10 cellular contexts compared by ENCODE assay signal in genomic region chr2:109242654-109243331, GRCh38.
DNase-seq lines count a peak whose midpoint lies in the region; ATAC-seq and TF ChIP-seq lines count a peak whose summit lies in the region.
"Had no signal": no experiment of that assay in that cellular context is flagged by ENCODE, and none has a peak within 500 bp of the region (broad histone marks: within the 10 kb centered on the region; RNA-seq: fewer than 3 reads in every experiment).

No MANE protein-coding gene starts in this region.

- H3K4me1 ChIP-seq in GM23248 (ENCODE audit: insufficient read depth) (peaks cover 58% of the 10 kb centered on the region), ascending aorta (peaks cover 23 to 74% of the 10 kb centered on the region in 2 donors), skeletal muscle tissue (ENCODE audit: control insufficient read depth in 3 of 3, insufficient read depth in 3 of 3, low read length in 3 of 3) (peaks cover 39 to 63% (median 51%) of the 10 kb centered on the region in 3 donors), hepatocyte (ENCODE audit: insufficient read depth) (no peaks in the 10 kb centered on the region)

- TF ChIP-seq CTCF in ascending aorta (IDR thresholded peaks at IDR 0.05) = no peak
- TF ChIP-seq CTCF in hepatocyte (IDR thresholded peaks at IDR 0.05; ENCODE audit: poor library complexity) = no peak

- H3K27me3 ChIP-seq in GM23248 (replicated peaks; ENCODE audit: insufficient read depth) (no peaks in the 10 kb centered on the region), ascending aorta (no peaks in the 10 kb centered on the region), skeletal muscle tissue (ENCODE audit: control insufficient read depth in 3 of 3, insufficient read depth in 3 of 3, low read length in 3 of 3) (no peaks in the 10 kb centered on the region), hepatocyte (no peaks in the 10 kb centered on the region)

- ATAC-seq in left ventricle myocardium superior (peak; percentile 79), HG02981 (IDR thresholded peaks at IDR 0.05; ENCODE audit: unreplicated experiment) (no peak), GM18519 (IDR thresholded peaks at IDR 0.05; ENCODE audit: low FRiP score, unreplicated experiment) (no peak)
- ATAC-seq: GM12878 had no signal

- H3K9me3 ChIP-seq in GM23248 (ENCODE audit: low read depth) (no peaks in the 10 kb centered on the region), ascending aorta (no peaks in the 10 kb centered on the region), skeletal muscle tissue (ENCODE audit: control insufficient read depth in 3 of 3, low read length in 3 of 3) (no peaks in the 10 kb centered on the region), hepatocyte (ENCODE audit: low read depth) (no peaks in the 10 kb centered on the region)

- H2AFZ ChIP-seq in GM23248 = 0 out of 2 replicates have a peak overlapping the region, but pooled peaks have one; percentile 5
- H2AFZ ChIP-seq in hepatocyte = no peak overlapping the region

- in situ Hi-C loops in GM23248 (cut with MboI) = no loop called here

- H3K9ac ChIP-seq in GM23248 (peak overlapping the region; percentile 57), skeletal muscle tissue (ENCODE audit: low read depth in 1 of 3, low read length in 3 of 3) (peak overlapping the region in 2 of 3 donors; percentile 45 to 46)

- intact Hi-C loops in ascending aorta (cut with DNase I) = loop anchor here (2.0 to 5.0 kb wide), 2 partner anchors 70 to 270 kb away; no protein-coding TSS in a partner anchor
- intact Hi-C loops in left ventricle myocardium superior (cut with micrococcal nuclease) = loop anchor here (1.0 kb wide), 1 partner anchor 12 kb away; no protein-coding TSS in a partner anchor

- H3K36me3 ChIP-seq in GM23248 (ENCODE audit: low read depth) (no peaks in the 10 kb centered on the region), ascending aorta (no peaks in the 10 kb centered on the region), skeletal muscle tissue (ENCODE audit: control insufficient read depth in 3 of 3, insufficient read depth in 3 of 3, low read length in 3 of 3) (no peaks in the 10 kb centered on the region), hepatocyte (replicated peaks; ENCODE audit: insufficient read depth, low read depth) (no peaks in the 10 kb centered on the region)

- DNase-seq in GM23248 (peak; percentile 93), ascending aorta (ENCODE audit: low spot score in 2 of 2) (peak in 1 of 2 donors; percentile 88), left ventricle myocardium superior (peak; percentile 51), hepatocyte (ENCODE audit: low spot score) (no peak), NCI-H69 (lab: John Stamatoyannopoulos, UW) (no peak)
- DNase-seq: SIG-M5 had no signal

- peak overlapping the region; percentile 14; the same call in 1 of the 2 replicates for H3K4me3 ChIP-seq in GM23248
- peak overlapping the region; percentile 31 to 36 for H3K4me3 ChIP-seq in ascending aorta
- H3K4me3 ChIP-seq in skeletal muscle tissue (ENCODE audit: low read length in 3 of 3) = peak overlapping the region in 1 of 3 donors; percentile 29
- no peak overlapping the region for H3K4me3 ChIP-seq in hepatocyte
- H3K4me3 ChIP-seq: GM12878 had no signal

- no peaks in the 10 kb centered on the region for H3K9me2 ChIP-seq in GM23248 (ENCODE audit: insufficient read depth)
- no peaks in the 10 kb centered on the region for H3K9me2 ChIP-seq in hepatocyte (replicated peaks; ENCODE audit: insufficient read depth)

- H4K20me1 ChIP-seq in GM23248 (ENCODE audit: insufficient read depth) (no peaks in the 10 kb centered on the region), hepatocyte (ENCODE audit: insufficient read depth, poor library complexity, severe bottlenecking) (no peaks in the 10 kb centered on the region)

- H3F3A ChIP-seq in GM23248 (ENCODE audit: insufficient read depth) = peaks cover 32% of the 10 kb centered on the region

- H3K79me2 ChIP-seq in GM23248 (ENCODE audit: insufficient read depth) = peaks cover 11% of the 10 kb centered on the region
- no peaks in the 10 kb centered on the region for H3K79me2 ChIP-seq in hepatocyte

- peak overlapping the region; percentile 84 for H3K27ac ChIP-seq in GM23248
- H3K27ac ChIP-seq in ascending aorta = peak overlapping the region; percentile 86 to 95
- H3K27ac ChIP-seq in skeletal muscle tissue (ENCODE audit: low read depth, low read length) = peak overlapping the region; percentile 77
- no peak overlapping the region for H3K27ac ChIP-seq in hepatocyte

- 26 to 30% methylated on average over 12 of the region's 12 CpGs for WGBS in GM23248 (ENCODE audit: low coverage in 1 of 2, low lambda C conversion rate in 2 of 2, missing lambda C conversion rate in 2 of 2), 2 experiments
- 86% methylated on average over 12 of the region's 12 CpGs for WGBS in hepatocyte (ENCODE audit: low lambda C conversion rate, missing lambda C conversion rate)

- H3K4me2 ChIP-seq in GM23248 (ENCODE audit: unreplicated experiment) (peak overlapping the region; percentile 33), hepatocyte (no peak overlapping the region)

Comparison
In these comparisons a context has a peak if more than half of its experiments do, and no peak if none do; other contexts are left out.
1. DNase-seq: peak in GM23248 (single experiment) and left ventricle myocardium superior (single experiment); none in hepatocyte (single experiment) and NCI-H69 (single experiment).